14 cellular contexts compared by ENCODE assay signal in genomic region chr15:62469478-62469873, GRCh38.
A peak's percentile ranks its signal among the peaks of the same experiment; 100 is the strongest.
DNase-seq lines count a peak whose midpoint lies in the region; ATAC-seq and TF ChIP-seq lines count a peak whose summit lies in the region.
"Had no signal": no experiment of that assay in that cellular context is flagged by ENCODE, and none has a peak within 500 bp of the region (broad histone marks: within the 10 kb centered on the region; RNA-seq: fewer than 3 reads in every experiment).

No MANE protein-coding gene starts in this region.

- intact Hi-C loops in left lung (cut with DNase I), result no loop called here

- H3K27me3 ChIP-seq in left lung (no peaks in the 10 kb centered on the region), stomach smooth muscle (ENCODE audit: control insufficient read depth in 1 of 2, insufficient read depth in 2 of 2, low read length in 2 of 2) (no peaks in the 10 kb centered on the region)

- ATAC-seq in left lung (peak; percentile 81), HG03565 (IDR thresholded peaks at IDR 0.05; ENCODE audit: unreplicated experiment) (no peak)
- ATAC-seq: activated T-helper 17 cell treated with anti-CD3 and anti-CD28 coated beads, Interleukin-2, amount 50 U/mL, for 72 hours had no signal

- H3K4me1 ChIP-seq in left lung (peaks cover 7 to 14% of the 10 kb centered on the region in 2 donors), stomach smooth muscle (ENCODE audit: control insufficient read depth, insufficient read depth, low read length) (peaks cover 38% of the 10 kb centered on the region)

- no peak overlapping the region for H3K9ac ChIP-seq in stomach smooth muscle (ENCODE audit: low read length in 2 of 2)

- no peak overlapping the region for H3K4me3 Mint-ChIP-seq in osteocyte (ENCODE audit: unreplicated experiment)
- H3K4me3 Mint-ChIP-seq: activated T-helper 17 cell treated with anti-CD3 and anti-CD28 coated beads, Interleukin-2, amount 50 U/mL, for 72 hours; CD14-positive monocyte had no signal

- H3K9me3 Mint-ChIP-seq in osteocyte (ENCODE audit: unreplicated experiment), result no peaks in the 10 kb centered on the region
- H3K9me3 Mint-ChIP-seq: activated T-helper 17 cell treated with anti-CD3 and anti-CD28 coated beads, Interleukin-2, amount 50 U/mL, for 72 hours had no signal

- TF ChIP-seq CTCF in left lung (IDR thresholded peaks at IDR 0.05) (no peak), osteocyte (IDR thresholded peaks at IDR 0.05) (no peak)

- H3K36me3 ChIP-seq in left lung (no peaks in the 10 kb centered on the region), stomach smooth muscle (ENCODE audit: control insufficient read depth in 2 of 2, insufficient read depth in 2 of 2, low read length in 2 of 2) (no peaks in the 10 kb centered on the region)
- H3K36me3 ChIP-seq: cardiac muscle cell had no signal

- no peak overlapping the region for H3K27ac Mint-ChIP-seq in osteocyte (ENCODE audit: unreplicated experiment)
- H3K27ac Mint-ChIP-seq: activated T-helper 17 cell treated with anti-CD3 and anti-CD28 coated beads, Interleukin-2, amount 50 U/mL, for 72 hours; CD14-positive monocyte had no signal

- H3K4me1 Mint-ChIP-seq in osteocyte (ENCODE audit: unreplicated experiment), result peaks cover 35% of the 10 kb centered on the region
- H3K4me1 Mint-ChIP-seq: activated T-helper 17 cell treated with anti-CD3 and anti-CD28 coated beads, Interleukin-2, amount 50 U/mL, for 72 hours; CD14-positive monocyte had no signal

- H3K36me3 Mint-ChIP-seq in osteocyte (ENCODE audit: unreplicated experiment), result no peaks in the 10 kb centered on the region
- H3K36me3 Mint-ChIP-seq: CD14-positive monocyte had no signal

- DNase-seq in GM03348 (ENCODE audit: low spot score) (peak; percentile 74), caudate nucleus (lab: John Stamatoyannopoulos, UW) (peak in 4 of 61 donors; percentile 9 to 41 (median 14)), left lung (peak in 1 of 2 donors; percentile 42), osteocyte (ENCODE audit: extremely low spot score, unreplicated experiment) (no peak), kidney tubule cell (ENCODE audit: low spot score) (no peak)
- DNase-seq in activated CD4-positive, alpha-beta T cell treated with anti-CD3 and anti-CD28 coated beads, Interleukin-2, amount 50 U/mL, for 48 hours, result no peak
- DNase-seq: activated CD4-positive, alpha-beta T cell treated with anti-CD3 and anti-CD28 coated beads, Interleukin-2, amount 50 U/mL, for 1 hour; NCI-H1105 treated with DMSO at 0.1 percent for 48 hours; NK-92 treated with Interleukin-12 subunit alpha and Interleukin-12 subunit beta, amount 100 ng/mL, for 24 hours had no signal

- H3K27ac ChIP-seq in caudate nucleus (ENCODE audit: low read depth, low read length) (peak overlapping the region; percentile 48), left lung (peak overlapping the region; percentile 30 to 80), stomach smooth muscle (ENCODE audit: low read length) (peak overlapping the region; percentile 73)
- H3K27ac ChIP-seq: cardiac muscle cell had no signal

- H3K27me3 Mint-ChIP-seq in osteocyte (ENCODE audit: unreplicated experiment), result no peaks in the 10 kb centered on the region

- no peaks in the 10 kb centered on the region for H3K9me3 ChIP-seq in left lung
- no peaks in the 10 kb centered on the region for H3K9me3 ChIP-seq in stomach smooth muscle (ENCODE audit: control insufficient read depth in 2 of 2, low read length in 2 of 2)

- H3K4me3 ChIP-seq in left lung, result no peak overlapping the region
- H3K4me3 ChIP-seq in stomach smooth muscle (ENCODE audit: low read length in 2 of 2), result no peak overlapping the region
- H3K4me3 ChIP-seq: cardiac muscle cell had no signal
